Comparison of ENCODE assay signal across 8 cellular contexts in the genomic region with DNA sequence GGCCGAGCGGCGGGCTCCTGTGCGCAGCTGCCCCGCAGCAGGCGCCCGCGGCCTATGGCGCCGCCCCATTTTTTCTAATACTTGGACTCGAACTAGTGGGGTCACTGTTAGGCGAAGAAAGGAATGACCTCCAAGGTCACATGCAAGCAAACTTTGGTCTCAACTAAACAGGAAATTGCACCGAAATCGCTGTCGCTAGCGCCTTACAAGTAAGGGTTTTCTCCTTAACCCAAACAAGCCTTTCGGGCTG. TPM values are rescaled to one million over a fixed set of nuclear protein-coding genes. Genes with fewer than 3 reads are reported as not detected.
A peak's percentile ranks its signal among the peaks of the same experiment; 100 is the strongest.
DNase-seq lines count a peak whose midpoint lies in the region; ATAC-seq and TF ChIP-seq lines count a peak whose summit lies in the region.

No MANE protein-coding gene starts in this region.

- peaks cover 39% of the 10 kb centered on the region for H3K4me1 ChIP-seq in CD4-positive, CD25-positive, alpha-beta regulatory T cell (ENCODE audit: control insufficient read depth, insufficient read depth, low read length, poor library complexity, severe bottlenecking)
- H3K4me1 ChIP-seq in Panc1 (ENCODE audit: control insufficient read depth, insufficient read depth, low read length) = 0 out of 2 replicates have a peak, but pooled peaks cover 5% of the 10 kb centered on the region
- peaks cover 0 to 26% (median 0%) of the 10 kb centered on the region in 4 donors for H3K4me1 ChIP-seq in right lobe of liver
- H3K4me1 ChIP-seq in thyroid gland = peaks cover 23 to 30% of the 10 kb centered on the region in 2 donors

- no peaks in the 10 kb centered on the region for H3K36me3 ChIP-seq in CD4-positive, CD25-positive, alpha-beta regulatory T cell (ENCODE audit: control insufficient read depth, insufficient read depth, low read length)
- H3K36me3 ChIP-seq in Panc1 (ENCODE audit: control insufficient read depth, insufficient read depth, low read length) (no peaks in the 10 kb centered on the region; the same call in 1 of the 2 replicates), right lobe of liver (no peaks in the 10 kb centered on the region), thyroid gland (no peaks in the 10 kb centered on the region)

- H3K4me3 Mint-ChIP-seq in CD4-positive, CD25-positive, alpha-beta regulatory T cell = peak overlapping the region; percentile 91 to 99 (median 96)

- WGBS in right lobe of liver (ENCODE audit: insufficient coverage, low coverage, low lambda C conversion rate, missing lambda C conversion rate) = under 1% methylated on average over 16 of the region's 17 CpGs
- 3 to 9% methylated on average over 7 to 14 of the region's 17 CpGs for WGBS in thyroid gland, 2 donors

- in situ Hi-C loops in Panc1 (cut with HindIII; ENCODE audit: low pct_unique_long_range_greater_than_20kb, low sequenced_read_pairs) = no loop called here

- TF ChIP-seq POLR2A in right lobe of liver (IDR thresholded peaks at IDR 0.05) (no peak), thyroid gland (IDR thresholded peaks at IDR 0.05) (no peak)

- no peak for ATAC-seq in CD4-positive, CD25-positive, alpha-beta regulatory T cell (ENCODE audit: low read depth in 2 of 2)
- peak; percentile 35 for ATAC-seq in GM18907 (IDR thresholded peaks at IDR 0.05; ENCODE audit: unreplicated experiment)
- ATAC-seq in HG03108 (IDR thresholded peaks at IDR 0.05; ENCODE audit: unreplicated experiment) = peak; percentile 28
- peak; percentile 35 for ATAC-seq in Panc1
- peak; percentile 30 to 51 (median 44) for ATAC-seq in right lobe of liver

- DNase-seq in CD4-positive, CD25-positive, alpha-beta regulatory T cell = no peak
- DNase-seq in Panc1 (ENCODE audit: low read depth, low spot score) (no peak), dermis blood vessel endothelial cell (peak; percentile 53), right lobe of liver (peak in 2 of 3 donors; percentile 52 to 65), thyroid gland (peak; percentile 9 to 32), middle frontal gyrus (ENCODE audit: extremely low spot score, low spot score) (no peak)

- H3K36me3 Mint-ChIP-seq in CD4-positive, CD25-positive, alpha-beta regulatory T cell = peaks cover 17% of the 10 kb centered on the region

- H3K27me3 Mint-ChIP-seq in CD4-positive, CD25-positive, alpha-beta regulatory T cell = no peaks in the 10 kb centered on the region

- H3K27me3 ChIP-seq in CD4-positive, CD25-positive, alpha-beta regulatory T cell (ENCODE audit: control insufficient read depth, insufficient read depth, low read length) = no peaks in the 10 kb centered on the region
- H3K27me3 ChIP-seq in Panc1 (ENCODE audit: control insufficient read depth, insufficient read depth, low read length) (no peaks in the 10 kb centered on the region), right lobe of liver (no peaks in the 10 kb centered on the region), thyroid gland (no peaks in the 10 kb centered on the region)

- BruUV-seq in Panc1 (replicated peaks; lab: Mats Ljungman, UMichigan) = no TSS peak

- H3K27ac ChIP-seq in CD4-positive, CD25-positive, alpha-beta regulatory T cell (ENCODE audit: insufficient read depth, low read length, poor library complexity, severe bottlenecking) = peak overlapping the region; percentile 92
- H3K27ac ChIP-seq in Panc1 (ENCODE audit: low read length) (peak overlapping the region; percentile 87), right lobe of liver (peak overlapping the region; percentile 91 to 98 (median 96)), thyroid gland (peak overlapping the region; percentile 49 to 98 (median 88))

- TF ChIP-seq CTCF in Panc1 (IDR thresholded peaks at IDR 0.05) (no peak), right lobe of liver (IDR thresholded peaks at IDR 0.05) (no peak), thyroid gland (IDR thresholded peaks at IDR 0.05) (no peak)

- peak overlapping the region; percentile 27 to 99 (median 92) for H3K27ac Mint-ChIP-seq in CD4-positive, CD25-positive, alpha-beta regulatory T cell

- CTCF ChIA-PET in Panc1 (lab: Charles Lee) = no interaction called here

- peaks cover 0 to 2% of the 10 kb centered on the region in 2 experiments for H3K9me3 ChIP-seq in CD4-positive, CD25-positive, alpha-beta regulatory T cell (ENCODE audit: control insufficient read depth in 2 of 2, low read length in 2 of 2)
- H3K9me3 ChIP-seq in Panc1 (ENCODE audit: control insufficient read depth, insufficient read depth, low read depth, low read length) = no peaks in the 10 kb centered on the region
- H3K9me3 ChIP-seq in right lobe of liver = no peaks in the 10 kb centered on the region
- H3K9me3 ChIP-seq in thyroid gland = no peaks in the 10 kb centered on the region

- H3K9me3 Mint-ChIP-seq in CD4-positive, CD25-positive, alpha-beta regulatory T cell = peaks cover 0 to 18% (median 8%) of the 10 kb centered on the region in 7 donors

- H3K4me3 ChIP-seq in CD4-positive, CD25-positive, alpha-beta regulatory T cell (ENCODE audit: low read depth, low read length) = peak overlapping the region; percentile 90
- H3K4me3 ChIP-seq in Panc1 (ENCODE audit: low read depth in 2 of 2, low read length in 2 of 2) (peak overlapping the region; percentile 78 to 79), right lobe of liver (peak overlapping the region; percentile 69 to 87 (median 72)), thyroid gland (replicated peaks in 1 of 3) (peak overlapping the region; percentile 61 to 72 (median 69))

- intact Hi-C loops in Panc1 (cut with micrococcal nuclease; ENCODE audit: unreplicated experiment) (no loop called here), right lobe of liver (cut with DNase I) (no loop called here), thyroid gland (cut with DNase I) (no loop called here)

- peaks cover 31 to 61% (median 47%) of the 10 kb centered on the region in 4 donors for H3K4me1 Mint-ChIP-seq in CD4-positive, CD25-positive, alpha-beta regulatory T cell

- POLR2A ChIA-PET in Panc1 (lab: Charles Lee) = no interaction called here

RNA-seq across cellular contexts. Expression of a gene that starts 0.3 kb away (rescaled TPM):
- 16.1 TPM for total RNA-seq in CD4-positive, CD25-positive, alpha-beta regulatory T cell
- 10 to 100 TPM; 68.7 to 91.9 (median 79.5) TPM for polyA plus RNA-seq in CD4-positive, CD25-positive, alpha-beta regulatory T cell
- total RNA-seq in Panc1 (2021; ENCODE audit: unreplicated experiment) (50.8 TPM), dermis blood vessel endothelial cell (27.4 and 40.7 TPM in 2 replicates), right lobe of liver (100 to 1,000 TPM; 312 to 644 (median 421) TPM), thyroid gland (100 to 1,000 TPM in 2 of 4 donors, 10 to 100 TPM in 2; 50.8 to 157 (median 108) TPM)
- 38.6 TPM for polyA plus RNA-seq in Panc1 (2012; ENCODE audit: insufficient read length)

Comparison
In these comparisons a context has a peak if more than half of its experiments do, and no peak if none do; other contexts are left out.
1. ATAC-seq: peak in GM18907 (single experiment), HG03108 (single experiment), Panc1 (single experiment) and right lobe of liver (4 of 4); none in CD4-positive, CD25-positive, alpha-beta regulatory T cell (0 of 2).
2. DNase-seq: peak in dermis blood vessel endothelial cell (single experiment), right lobe of liver (2 of 3) and thyroid gland (2 of 2); none in CD4-positive, CD25-positive, alpha-beta regulatory T cell (0 of 3), Panc1 (single experiment) and middle frontal gyrus (single experiment).
3. Peak in every context shown above with its lines, with median percentiles within 50 percentile points of each other: H3K27ac ChIP-seq and H3K4me3 ChIP-seq.